2 cellular contexts compared by ENCODE assay signal in genomic region chr1:111290104-111290503, GRCh38.
TF ChIP-seq lines count a peak whose summit lies in the region.

No MANE protein-coding gene starts in this region.

TF ChIP-seq in HepG2, 621 proteins besides CTCF, POLR2A, EP300 and RAD21:
- TF ChIP-seq ZNF556 (CRISPR knock-in tag; IDR thresholded peaks at IDR 0.05; ENCODE audit: borderline replicate concordance) (no peak), FOXO1 (CRISPR knock-in tag; IDR thresholded peaks at IDR 0.05) (no peak), TCF12 (IDR thresholded peaks at IDR 0.05) (no peak), TCF12 (CRISPR knock-in tag; IDR thresholded peaks at IDR 0.05) (no peak), ZNF7 (CRISPR knock-in tag; IDR thresholded peaks at IDR 0.05) (no peak), HNRNPLL (IDR thresholded peaks at IDR 0.05; ENCODE audit: low read depth, low read length, poor library complexity, severe bottlenecking) (no peak), NFKBIZ (CRISPR knock-in tag; IDR thresholded peaks at IDR 0.05) (no peak), ZNF670 (CRISPR knock-in tag; IDR thresholded peaks at IDR 0.05; ENCODE audit: borderline replicate concordance) (no peak), FLYWCH1 (CRISPR knock-in tag; IDR thresholded peaks at IDR 0.05) (no peak), NPAS2 (CRISPR knock-in tag; IDR thresholded peaks at IDR 0.05; ENCODE audit: borderline replicate concordance) (no peak)

TF ChIP-seq in K562, 482 proteins besides CTCF, POLR2A, EP300 and RAD21:
- TF ChIP-seq TRIM28 (IDR thresholded peaks at IDR 0.05) (no peak), ZNF239 (CRISPR knock-in tag; IDR thresholded peaks at IDR 0.05) (no peak), JUNB (CRISPR knock-in tag; conservative IDR thresholded peaks at IDR 0.05) (no peak), ZBTB17 (CRISPR knock-in tag; IDR thresholded peaks at IDR 0.05) (no peak), IRF2 (CRISPR knock-in tag; IDR thresholded peaks at IDR 0.05) (no peak)
TF ChIP-seq in K562: peak in this region for 0.
